In genomic region chr17:6639651-6640535, GRCh38 we compare ENCODE assay signal across 8 cellular contexts. TPM values are rescaled to one million over a fixed set of nuclear protein-coding genes. Genes with fewer than 3 reads are reported as not detected.
A peak's percentile ranks its signal among the peaks of the same experiment; 100 is the strongest.
DNase-seq lines count a peak whose midpoint lies in the region; ATAC-seq and TF ChIP-seq lines count a peak whose summit lies in the region.

No MANE protein-coding gene starts in this region.

- POLR2A ChIA-PET in SK-N-SH (lab: Yijun Ruan, JAX): interaction anchor here (0.8 kb wide), 1 partner anchor 11 kb away, joined by 3 read pairs; the partner anchor contains the start of genes C17orf100 and MED31

- in situ Hi-C loops in GM13976 (cut with MboI; ENCODE audit: low sequenced_read_pairs, unreplicated experiment): no loop called here

- H4K20me1 ChIP-seq in SK-N-SH (ENCODE audit: insufficient read depth): no peaks in the 10 kb centered on the region; the same call in 1 of the 2 replicates

- TF ChIP-seq RAD21 in SK-N-SH (IDR thresholded peaks at IDR 0.05; ENCODE audit: low read length): no peak

- peak overlapping the region; percentile 87 for H3K4me2 ChIP-seq in SK-N-SH

- under 1% methylated on average over 35 of the region's 66 CpGs for WGBS in SK-N-SH (ENCODE audit: low lambda C conversion rate)

- H3K4me3 ChIP-seq in GM12865 (ENCODE audit: low read depth, low read length): peak overlapping the region; percentile 96
- peak overlapping the region; percentile 89 to 93 for H3K4me3 ChIP-seq in SK-N-SH (ENCODE audit: low read depth in 2 of 2, low read length in 1 of 2)
- H3K4me3 ChIP-seq in duodenal mucosa (ENCODE audit: low read depth in 1 of 2, low read length in 2 of 2): peak overlapping the region; percentile 93 to 96
- H3K4me3 ChIP-seq in lower lobe of right lung: peak overlapping the region; percentile 93
- peak overlapping the region; percentile 86 for H3K4me3 ChIP-seq in thoracic aorta

- TF ChIP-seq CTCF in GM12865 (IDR thresholded peaks at IDR 0.05; ENCODE audit: insufficient read depth, low read depth, low read length, missing control alignments) (no peak), SK-N-SH (IDR thresholded peaks at IDR 0.05) (no peak), lower lobe of right lung (IDR thresholded peaks at IDR 0.05) (no peak), thoracic aorta (IDR thresholded peaks at IDR 0.05) (no peak), GM13976 (IDR thresholded peaks at IDR 0.05; ENCODE audit: borderline replicate concordance, control extremely low read depth, extremely low read depth, insufficient read depth, missing control alignments) (no peak)

- H3K27ac ChIP-seq in SK-N-SH (ENCODE audit: low read depth in 2 of 2, low read length in 1 of 2) (peak overlapping the region; percentile 90 to 100), duodenal mucosa (ENCODE audit: low read depth, low read length) (peak overlapping the region; percentile 84), lower lobe of right lung (peak overlapping the region; percentile 93), thoracic aorta (peak overlapping the region; percentile 77 to 86)

- H3K9ac ChIP-seq in SK-N-SH (peak overlapping the region; percentile 87), duodenal mucosa (ENCODE audit: low read depth in 1 of 2, low read length in 2 of 2) (peak overlapping the region; percentile 90 to 93)

- H2AFZ ChIP-seq in SK-N-SH (ENCODE audit: low read depth): peak overlapping the region; percentile 94

- peaks cover 18% of the 10 kb centered on the region for H3F3A ChIP-seq in SK-N-SH (replicated peaks; ENCODE audit: insufficient read depth)

- H3K4me1 ChIP-seq in SK-N-SH (ENCODE audit: control insufficient read depth in 1 of 2, insufficient read depth in 2 of 2, low read depth in 1 of 2, low read length in 1 of 2): peaks cover 9 to 14% of the 10 kb centered on the region in 2 experiments; a peak in 2 of 4 replicates
- H3K4me1 ChIP-seq in duodenal mucosa (ENCODE audit: control insufficient read depth in 1 of 2, insufficient read depth in 2 of 2, low read length in 2 of 2): peaks cover 24 to 32% of the 10 kb centered on the region in 2 donors
- peaks cover 32% of the 10 kb centered on the region for H3K4me1 ChIP-seq in lower lobe of right lung
- H3K4me1 ChIP-seq in thoracic aorta (ENCODE audit: control insufficient read depth in 1 of 2, low read depth in 2 of 2): peaks cover 7 to 30% of the 10 kb centered on the region in 2 donors

- H3K36me3 ChIP-seq in SK-N-SH (replicated peaks in 1 of 2; ENCODE audit: control insufficient read depth in 1 of 2, insufficient read depth in 2 of 2, low read length in 1 of 2): peaks cover 29 to 35% of the 10 kb centered on the region in 2 experiments
- H3K36me3 ChIP-seq in duodenal mucosa (ENCODE audit: control insufficient read depth in 1 of 2, insufficient read depth in 2 of 2, low read length in 2 of 2): peaks cover 12 to 20% of the 10 kb centered on the region in 2 donors
- peaks cover 28% of the 10 kb centered on the region for H3K36me3 ChIP-seq in lower lobe of right lung
- peaks cover 7% of the 10 kb centered on the region for H3K36me3 ChIP-seq in thoracic aorta

- no peak for TF ChIP-seq EP300 in SK-N-SH (IDR thresholded peaks at IDR 0.05; ENCODE audit: borderline replicate concordance in 1 of 2, low read depth in 1 of 2, low read length in 1 of 2)

- peaks cover 54% of the 10 kb centered on the region for H3K79me2 ChIP-seq in SK-N-SH (ENCODE audit: insufficient read depth)

- CTCF ChIA-PET in SK-N-SH (lab: Yijun Ruan, JAX): interaction anchor here (0.6 to 1.0 kb wide), 2 partner anchors 167 to 169 kb away, joined by 3 to 4 read pairs; no protein-coding TSS in a partner anchor

- intact Hi-C loops in lower lobe of right lung (cut with DNase I): no loop called here

- H3K27me3 ChIP-seq in SK-N-SH (ENCODE audit: insufficient read depth): no peaks in the 10 kb centered on the region
- no peaks in the 10 kb centered on the region for H3K27me3 ChIP-seq in duodenal mucosa (ENCODE audit: control insufficient read depth in 1 of 2, insufficient read depth in 2 of 2, low read length in 2 of 2)
- no peaks in the 10 kb centered on the region for H3K27me3 ChIP-seq in lower lobe of right lung (ENCODE audit: low read depth)
- no peaks in the 10 kb centered on the region for H3K27me3 ChIP-seq in thoracic aorta (replicated peaks; ENCODE audit: insufficient read depth)

- H3K9me3 ChIP-seq in SK-N-SH (no peaks in the 10 kb centered on the region), duodenal mucosa (ENCODE audit: control insufficient read depth in 1 of 2, low read length in 2 of 2) (no peaks in the 10 kb centered on the region), lower lobe of right lung (no peaks in the 10 kb centered on the region), thoracic aorta (no peaks in the 10 kb centered on the region)

- H3K9me2 ChIP-seq in SK-N-SH: no peaks in the 10 kb centered on the region

- ATAC-seq in HG02943 (IDR thresholded peaks at IDR 0.05; ENCODE audit: low read depth, unreplicated experiment) (peak; percentile 9), lower lobe of right lung (peak; percentile 73 to 74), thoracic aorta (ENCODE audit: insufficient number of reproducible peaks, low FRiP score, low read depth) (no peak)

- peak; percentile 46 for DNase-seq in GM12865 (ENCODE audit: low read depth)
- no peak for DNase-seq in SK-N-SH
- DNase-seq in lower lobe of right lung: peak; percentile 66
- no peak for DNase-seq in thoracic aorta (ENCODE audit: low spot score)
- DNase-seq in GM13976 (ENCODE audit: low spot score): no peak
- DNase-seq in COR-L47 (lab: John Stamatoyannopoulos, UW): no peak

TF ChIP-seq in SK-N-SH, 30 proteins besides CTCF, POLR2A, EP300 and RAD21 (continues in another document):
- TF ChIP-seq TEAD4 (IDR thresholded peaks at IDR 0.05; ENCODE audit: borderline replicate concordance, insufficient read depth) (no peak), MEF2A (IDR thresholded peaks at IDR 0.05; ENCODE audit: borderline replicate concordance, low read depth) (no peak), EZH2phosphoT487 (IDR thresholded peaks at IDR 0.05; ENCODE audit: borderline replicate concordance, low read depth) (no peak), CHD2 (IDR thresholded peaks at IDR 0.05; ENCODE audit: low read length, partially characterized antibody) (no peak), POLR2AphosphoS5 (IDR thresholded peaks at IDR 0.05; ENCODE audit: low read depth, low read length) (no peak), SMC3 (IDR thresholded peaks at IDR 0.05; ENCODE audit: low read depth, low read length) (no peak), GABPA (IDR thresholded peaks at IDR 0.05; ENCODE audit: low read depth) (no peak), FOXJ3 (CRISPR knock-in tag; IDR thresholded peaks at IDR 0.05) (no peak), YY1 (IDR thresholded peaks at IDR 0.05; ENCODE audit: low read depth) (no peak), JUND (IDR thresholded peaks at IDR 0.05) (no peak), TCF12 (IDR thresholded peaks at IDR 0.05) (no peak), FOXM1 (IDR thresholded peaks at IDR 0.05; ENCODE audit: low read depth) (no peak)
- TF ChIP-seq, protein P1, sequence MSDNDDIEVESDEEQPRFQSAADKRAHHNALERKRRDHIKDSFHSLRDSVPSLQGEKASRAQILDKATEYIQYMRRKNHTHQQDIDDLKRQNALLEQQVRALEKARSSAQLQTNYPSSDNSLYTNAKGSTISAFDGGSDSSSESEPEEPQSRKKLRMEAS (IDR thresholded peaks at IDR 0.05; ENCODE audit: low read depth): no peak
- TF ChIP-seq, protein P2, sequence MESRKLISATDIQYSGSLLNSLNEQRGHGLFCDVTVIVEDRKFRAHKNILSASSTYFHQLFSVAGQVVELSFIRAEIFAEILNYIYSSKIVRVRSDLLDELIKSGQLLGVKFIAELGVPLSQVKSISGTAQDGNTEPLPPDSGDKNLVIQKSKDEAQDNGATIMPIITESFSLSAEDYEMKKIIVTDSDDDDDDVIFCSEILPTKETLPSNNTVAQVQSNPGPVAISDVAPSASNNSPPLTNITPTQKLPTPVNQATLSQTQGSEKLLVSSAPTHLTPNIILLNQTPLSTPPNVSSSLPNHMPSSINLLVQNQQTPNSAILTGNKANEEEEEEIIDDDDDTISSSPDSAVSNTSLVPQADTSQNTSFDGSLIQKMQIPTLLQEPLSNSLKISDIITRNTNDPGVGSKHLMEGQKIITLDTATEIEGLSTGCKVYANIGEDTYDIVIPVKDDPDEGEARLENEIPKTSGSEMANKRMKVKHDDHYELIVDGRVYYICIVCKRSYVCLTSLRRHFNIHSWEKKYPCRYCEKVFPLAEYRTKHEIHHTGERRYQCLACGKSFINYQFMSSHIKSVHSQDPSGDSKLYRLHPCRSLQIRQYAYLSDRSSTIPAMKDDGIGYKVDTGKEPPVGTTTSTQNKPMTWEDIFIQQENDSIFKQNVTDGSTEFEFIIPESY (IDR thresholded peaks at IDR 0.05; ENCODE audit: borderline replicate concordance, low read depth): no peak
- TF ChIP-seq, protein P3, sequence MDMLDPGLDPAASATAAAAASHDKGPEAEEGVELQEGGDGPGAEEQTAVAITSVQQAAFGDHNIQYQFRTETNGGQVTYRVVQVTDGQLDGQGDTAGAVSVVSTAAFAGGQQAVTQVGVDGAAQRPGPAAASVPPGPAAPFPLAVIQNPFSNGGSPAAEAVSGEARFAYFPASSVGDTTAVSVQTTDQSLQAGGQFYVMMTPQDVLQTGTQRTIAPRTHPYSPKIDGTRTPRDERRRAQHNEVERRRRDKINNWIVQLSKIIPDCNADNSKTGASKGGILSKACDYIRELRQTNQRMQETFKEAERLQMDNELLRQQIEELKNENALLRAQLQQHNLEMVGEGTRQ (IDR thresholded peaks at IDR 0.05; ENCODE audit: borderline replicate concordance, low read depth, low read length): no peak

RNA-seq across cellular contexts. Expression of gene KIAA0753, which starts 0.6 kb away (rescaled TPM):
- polyA plus RNA-seq in SK-N-SH (2012; rRNA removed): 7.2 and 10.3 TPM in 2 replicates
- 7.4 and 7.5 TPM in 2 replicates for polyA plus RNA-seq in SK-N-SH (2012; cell fraction: cytosol; rRNA removed)
- 22.4 and 33.8 TPM in 2 replicates for polyA plus RNA-seq in SK-N-SH (2012; cell fraction: nucleus; rRNA removed)
- total RNA-seq in lower lobe of right lung (20.0 TPM), thoracic aorta (10 to 100 TPM; 15.9 to 27.5 TPM)

RNA-seq across cellular contexts. Expression of gene TXNDC17, which starts 1.0 kb away (rescaled TPM):
- 644 and 650 TPM in 2 replicates for polyA plus RNA-seq in SK-N-SH (2012; rRNA removed)
- 628 and 667 TPM in 2 replicates for polyA plus RNA-seq in SK-N-SH (2012; cell fraction: cytosol; rRNA removed)
- 179 and 256 TPM in 2 replicates for polyA plus RNA-seq in SK-N-SH (2012; cell fraction: nucleus; rRNA removed)
- total RNA-seq in lower lobe of right lung (50.4 TPM), thoracic aorta (10 to 100 TPM; 52.6 to 90.6 TPM)

RNA-seq across cellular contexts. Expression of gene MED31, which starts 11.5 kb away (rescaled TPM):
- polyA plus RNA-seq in SK-N-SH (2012; rRNA removed): 15.1 and 22.0 TPM in 2 replicates
- polyA plus RNA-seq in SK-N-SH (2012; cell fraction: cytosol; rRNA removed): 20.9 and 27.4 TPM in 2 replicates
- 10.3 and 12.4 TPM in 2 replicates for polyA plus RNA-seq in SK-N-SH (2012; cell fraction: nucleus; rRNA removed)
- total RNA-seq in lower lobe of right lung (17.4 TPM), thoracic aorta (10 to 100 TPM in 1 of 2 donors, 1 to 10 TPM in 1; 4.7 to 21.3 TPM)

RNA-seq across cellular contexts. Expression of gene C17orf100, which starts 11.7 kb away (rescaled TPM):
- 2.6 and 2.7 TPM in 2 replicates for polyA plus RNA-seq in SK-N-SH (2012; rRNA removed)
- 2.8 and 2.9 TPM in 2 replicates for polyA plus RNA-seq in SK-N-SH (2012; cell fraction: cytosol; rRNA removed)
- 1.0 and 1.2 TPM in 2 replicates for polyA plus RNA-seq in SK-N-SH (2012; cell fraction: nucleus; rRNA removed)
- 1.9 TPM for total RNA-seq in lower lobe of right lung
- total RNA-seq in thoracic aorta: not detected

Comparison
In these comparisons a context has a peak if more than half of its experiments do, and no peak if none do; other contexts are left out.
1. DNase-seq: peak in GM12865 (single experiment) and lower lobe of right lung (single experiment); none in SK-N-SH (single experiment), thoracic aorta (single experiment), GM13976 (single experiment) and COR-L47 (single experiment).
2. Peak in every context shown above with its lines, with median percentiles within 50 percentile points of each other: H3K4me3 ChIP-seq and H3K27ac ChIP-seq.